In the genomic region with DNA sequence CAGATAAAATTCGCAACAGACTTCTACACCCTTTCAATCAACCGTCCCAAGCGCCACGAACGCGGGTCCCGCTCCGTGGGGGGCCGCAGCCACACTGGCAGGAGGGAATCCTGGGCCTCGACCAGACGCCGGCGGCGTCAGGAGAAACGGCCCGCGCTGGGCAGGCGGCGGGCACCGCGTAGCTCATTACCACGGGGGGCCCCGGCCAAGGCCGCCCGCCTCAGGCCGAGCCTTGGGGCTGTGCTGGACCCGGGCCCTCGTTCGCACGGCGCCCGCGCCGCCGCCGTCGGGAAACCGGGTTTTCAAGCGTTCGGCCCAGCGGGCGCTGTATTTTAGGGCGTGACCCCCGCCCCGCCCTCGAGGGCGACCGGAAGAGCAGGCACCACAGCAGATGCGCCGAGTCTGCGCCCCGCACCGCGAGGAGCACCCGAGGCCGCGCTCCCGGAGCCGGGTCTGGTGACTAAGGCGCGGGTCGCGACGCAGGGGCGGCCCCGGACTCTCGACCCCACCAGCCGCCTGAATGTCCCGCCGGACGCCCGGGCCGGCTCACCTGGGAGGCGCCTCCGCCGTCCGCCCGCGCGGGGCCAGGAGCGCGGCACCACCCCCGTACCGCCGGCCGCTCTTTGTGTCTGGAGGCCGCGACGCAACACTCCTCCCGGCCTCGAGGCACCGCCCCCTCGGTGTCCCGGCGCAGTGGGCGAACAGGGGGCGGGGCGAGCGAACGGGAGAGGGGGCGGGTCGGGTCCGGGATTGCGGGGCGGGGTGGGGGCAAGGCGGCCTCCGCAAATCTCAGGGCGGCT, we compare ENCODE assay signal across 8 cellular contexts. TPM values are rescaled to one million over a fixed set of nuclear protein-coding genes. Genes with fewer than 3 reads are reported as not detected.
DNase-seq lines count a peak whose midpoint lies in the region; ATAC-seq and TF ChIP-seq lines count a peak whose summit lies in the region.

A gene (minus strand): TSS at position 627 of the 800 bp plus-strand sequence. CDS start 58,944 bp downstream, outside the sequence.

- H3K27me3 ChIP-seq in ectodermal cell (ENCODE audit: control insufficient read depth, insufficient read depth, low read length, poor library complexity, severe bottlenecking) (no peaks in the 10 kb centered on the region), lung (ENCODE audit: control insufficient read depth, insufficient read depth) (no peaks in the 10 kb centered on the region)

- H3K4me3 ChIP-seq in ectodermal cell (ENCODE audit: insufficient read depth, low read depth, low read length) (peak within 1 kb of the TSS; percentile 76), lung (peak within 1 kb of the TSS; percentile 54)

- peak; percentile 81 for ATAC-seq in GM19395 (IDR thresholded peaks at IDR 0.05; ENCODE audit: unreplicated experiment)
- peak; percentile 78 for ATAC-seq in lung (ENCODE audit: insufficient read depth, low FRiP score)
- ATAC-seq in GM18867 (IDR thresholded peaks at IDR 0.05; ENCODE audit: unreplicated experiment): no peak

- DNase-seq in AG08396 (ENCODE audit: low spot score): peak; percentile 89
- DNase-seq in NCI-H1105 treated with DMSO at 0.1 percent for 48 hours (lab: John Stamatoyannopoulos, UW): peak; percentile 63
- DNase-seq in activated CD4-positive, alpha-beta T cell treated with anti-CD3 and anti-CD28 coated beads, Interleukin-2, amount 50 U/mL, for 1 hour: peak; percentile 30
- DNase-seq in lung (ENCODE audit: low spot score): peak; percentile 52
- peak; percentile 23 to 45 for DNase-seq in stimulated activated CD4-positive, alpha-beta T cell treated with anti-CD3 and anti-CD28 coated beads, Interleukin-4, amount 100 ng/mL, for 48 hours (ENCODE audit: low read depth in 2 of 2)

- no peaks in the 10 kb centered on the region for H3K4me1 ChIP-seq in ectodermal cell (ENCODE audit: control insufficient read depth, insufficient read depth, low read length)
- peaks cover 0 to 11% of the 10 kb centered on the region in 2 donors for H3K4me1 ChIP-seq in lung (ENCODE audit: control insufficient read depth in 2 of 2, insufficient read depth in 2 of 2, low read length in 2 of 2)

- H3K9me3 ChIP-seq in ectodermal cell (ENCODE audit: control insufficient read depth, low read length): no peaks in the 10 kb centered on the region
- peaks cover 0 to 3% of the 10 kb centered on the region in 2 donors for H3K9me3 ChIP-seq in lung (ENCODE audit: control insufficient read depth in 2 of 2, insufficient read depth in 1 of 2, low read length in 1 of 2)

- H3K36me3 ChIP-seq in ectodermal cell (ENCODE audit: control insufficient read depth, insufficient read depth, low read length): no peaks in the 10 kb centered on the region
- no peaks in the 10 kb centered on the region for H3K36me3 ChIP-seq in lung (ENCODE audit: control insufficient read depth in 2 of 2, insufficient read depth in 2 of 2, low read length in 2 of 2)

- peak within 1 kb of the TSS; percentile 87 for H3K27ac ChIP-seq in ectodermal cell (ENCODE audit: insufficient read depth, low read depth, low read length, poor library complexity, severe bottlenecking)
- peak within 1 kb of the TSS in 1 of 2 donors; percentile 42 for H3K27ac ChIP-seq in lung (ENCODE audit: low read depth in 1 of 2, low read length in 1 of 2)

- no peak for TF ChIP-seq CTCF in lung (IDR thresholded peaks at IDR 0.05; ENCODE audit: control extremely low read depth, extremely low read depth)

- WGBS in ectodermal cell, 2 experiments: 0 to 1% methylated on average over 108 of the region's 108 CpGs
- 1 to 2% methylated on average over 73 to 108 of the region's 108 CpGs for WGBS in lung, 2 donors

RNA-seq across cellular contexts. Expression of the gene that starts here (rescaled TPM):
- 29.6 TPM for polyA plus RNA-seq in ectodermal cell (2013, experiment 1 of 4)
- 26.0 TPM for polyA plus RNA-seq in ectodermal cell (2013, experiment 2 of 4)
- polyA plus RNA-seq in ectodermal cell (2013, experiment 3 of 4): 25.0 TPM
- polyA plus RNA-seq in ectodermal cell (2013, experiment 4 of 4): 24.5 TPM
- 10 to 100 TPM; 15.5 to 25.9 TPM for total RNA-seq in lung
- polyA plus RNA-seq in lung: 1 to 10 TPM; 4.5 to 8.4 TPM

Comparison
In these comparisons a context has a peak if more than half of its experiments do, and no peak if none do; other contexts are left out.
1. DNase-seq: peak in every context shown above with its lines; median percentile 89 in AG08396; 63 in NCI-H1105 treated with DMSO at 0.1 percent for 48 hours; 52 in lung; 34 in stimulated activated CD4-positive, alpha-beta T cell treated with anti-CD3 and anti-CD28 coated beads, Interleukin-4, amount 100 ng/mL, for 48 hours; 30 in activated CD4-positive, alpha-beta T cell treated with anti-CD3 and anti-CD28 coated beads, Interleukin-2, amount 50 U/mL, for 1 hour.